14 cellular contexts compared by ENCODE assay signal in the genomic region with DNA sequence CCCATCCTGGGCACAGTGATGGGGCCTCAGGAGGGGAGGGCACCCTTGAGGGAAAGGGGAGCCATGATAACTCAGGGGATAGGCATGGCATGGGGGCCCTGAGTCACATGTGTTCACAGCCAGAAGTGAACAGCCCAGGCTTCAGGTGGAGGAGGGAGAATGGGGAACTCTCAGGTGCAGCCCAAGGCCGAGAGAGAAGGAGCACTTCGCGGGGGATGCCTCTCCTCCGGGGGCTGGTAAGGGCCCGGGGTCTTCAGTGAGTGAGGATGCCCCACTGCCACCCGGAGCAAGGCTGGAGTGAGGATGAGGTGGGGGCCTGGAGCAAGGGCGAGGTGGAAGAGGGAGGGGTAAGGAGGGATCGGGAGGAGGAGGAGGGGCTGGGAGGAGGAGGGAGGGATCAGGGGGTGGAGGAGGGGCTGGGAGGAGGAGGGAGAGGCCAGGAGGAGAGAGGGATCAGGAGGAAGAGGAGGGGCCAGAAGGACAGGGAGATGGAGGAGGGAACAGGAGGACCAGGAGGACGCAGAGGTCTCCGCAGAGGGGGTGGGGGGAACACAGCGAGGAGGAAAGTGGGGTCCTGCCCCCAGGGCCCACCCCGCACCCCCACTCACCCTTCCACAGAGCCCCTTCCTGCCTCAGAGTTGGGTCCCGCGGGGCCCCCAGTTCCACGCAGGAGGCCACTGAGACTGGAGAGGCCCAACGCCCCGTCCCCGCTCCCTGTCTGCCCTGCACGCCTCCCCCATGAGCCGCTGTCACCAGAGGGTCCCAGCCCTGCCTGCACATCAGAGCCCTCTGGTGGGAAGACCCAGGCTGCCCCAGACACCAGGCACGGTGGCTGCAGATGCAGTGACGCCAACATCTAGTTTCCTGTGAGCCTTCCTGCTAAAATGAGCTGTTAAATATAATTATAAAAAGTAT. TPM values are rescaled to one million over a fixed set of nuclear protein-coding genes. Genes with fewer than 3 reads are reported as not detected.
DNase-seq lines count a peak whose midpoint lies in the region; ATAC-seq and TF ChIP-seq lines count a peak whose summit lies in the region.
"Had no signal": no experiment of that assay in that cellular context is flagged by ENCODE, and none has a peak within 500 bp of the region (broad histone marks: within the 10 kb centered on the region; RNA-seq: fewer than 3 reads in every experiment).

No MANE protein-coding gene starts in this region.

- WGBS in tibial nerve, 2 donors: 75 to 76% methylated on average over 18 to 22 of the region's 22 CpGs

- H3K4me1 Mint-ChIP-seq in activated naive CD8-positive, alpha-beta T cell treated with anti-CD3 and anti-CD28 coated beads, Interleukin-2, amount 10 ng/mL, durations not matched to agents 7 days and 5 days: peaks cover 49% of the 10 kb centered on the region
- H3K4me1 Mint-ChIP-seq in naive thymus-derived CD4-positive, alpha-beta T cell: peaks cover 39 to 74% (median 51%) of the 10 kb centered on the region in 7 donors
- peaks cover 20% of the 10 kb centered on the region for H3K4me1 Mint-ChIP-seq in endothelial cell (ENCODE audit: unreplicated experiment)

- H3K27me3 Mint-ChIP-seq in activated naive CD8-positive, alpha-beta T cell treated with anti-CD3 and anti-CD28 coated beads, Interleukin-2, amount 10 ng/mL, durations not matched to agents 7 days and 5 days: no peaks in the 10 kb centered on the region
- no peaks in the 10 kb centered on the region for H3K27me3 Mint-ChIP-seq in naive thymus-derived CD4-positive, alpha-beta T cell
- no peaks in the 10 kb centered on the region for H3K27me3 Mint-ChIP-seq in endothelial cell (ENCODE audit: unreplicated experiment)

- POLR2A ChIA-PET in activated naive CD8-positive, alpha-beta T cell treated with anti-CD3 and anti-CD28 coated beads, Interleukin-2, amount 10 ng/mL, durations not matched to agents 7 days and 5 days (lab: Charles Lee): interaction anchor here (0.7 to 1.1 kb wide), 2 partner anchors 21 to 159 kb away, joined by 3 read pairs; no protein-coding TSS in a partner anchor
- POLR2A ChIA-PET in naive thymus-derived CD4-positive, alpha-beta T cell (lab: Charles Lee): interaction anchor here (0.7 to 1.0 kb wide), 2 partner anchors 41 to 90 kb away, joined by 3 read pairs; no protein-coding TSS in a partner anchor
- POLR2A ChIA-PET in HEK293T (lab: Yijun Ruan, JAX): no interaction called here

- peak; percentile 31 for ATAC-seq in activated naive CD8-positive, alpha-beta T cell treated with anti-CD3 and anti-CD28 coated beads, Interleukin-2, amount 10 ng/mL, durations not matched to agents 7 days and 5 days (ENCODE audit: low read depth)
- no peak for ATAC-seq in naive thymus-derived CD4-positive, alpha-beta T cell
- no peak for ATAC-seq in HG03159 (IDR thresholded peaks at IDR 0.05; ENCODE audit: unreplicated experiment)
- ATAC-seq: left lung had no signal

- H3K27ac Mint-ChIP-seq in activated naive CD8-positive, alpha-beta T cell treated with anti-CD3 and anti-CD28 coated beads, Interleukin-2, amount 10 ng/mL, durations not matched to agents 7 days and 5 days: peak overlapping the region; percentile 90
- H3K27ac Mint-ChIP-seq in naive thymus-derived CD4-positive, alpha-beta T cell: peak overlapping the region; percentile 21 to 96 (median 87)
- H3K27ac Mint-ChIP-seq in endothelial cell (ENCODE audit: unreplicated experiment): no peak overlapping the region

- peak; percentile 7 for TF ChIP-seq CTCF in GM12864 (IDR thresholded peaks at IDR 0.05; ENCODE audit: low read depth, low read length, missing control alignments)
- TF ChIP-seq CTCF in tibial nerve (IDR thresholded peaks at IDR 0.05): no peak
- TF ChIP-seq CTCF in endothelial cell (IDR thresholded peaks at IDR 0.05; ENCODE audit: unreplicated experiment): no peak

- H3K9me3 ChIP-seq in BLaER1 treated with 17β-estradiol and CSF1 and Interleukin-3, amounts not matched to agents 10 nM and 100 nM (replicated peaks in 1 of 11): peaks cover 2 to 10% (median 6%) of the 10 kb centered on the region in 11 experiments
- H3K9me3 ChIP-seq in naive thymus-derived CD4-positive, alpha-beta T cell (ENCODE audit: control insufficient read depth in 2 of 3, low read length in 3 of 3): peaks cover 0 to 4% (median 0%) of the 10 kb centered on the region in 3 experiments
- H3K9me3 ChIP-seq in tibial nerve: peaks cover 0 to 11% (median 2%) of the 10 kb centered on the region in 4 donors
- H3K9me3 ChIP-seq: left lung, testis had no signal

- no peaks in the 10 kb centered on the region for H3K36me3 ChIP-seq in BLaER1 treated with 17β-estradiol and CSF1 and Interleukin-3, amounts not matched to agents 10 nM and 100 nM
- H3K36me3 ChIP-seq in naive thymus-derived CD4-positive, alpha-beta T cell (ENCODE audit: control insufficient read depth in 2 of 3, insufficient read depth in 3 of 3, low read length in 3 of 3): no peaks in the 10 kb centered on the region
- no peaks in the 10 kb centered on the region for H3K36me3 ChIP-seq in tibial nerve
- H3K36me3 ChIP-seq: left lung had no signal

- H3K9ac ChIP-seq in BLaER1 treated with 17β-estradiol and CSF1 and Interleukin-3, amounts not matched to agents 10 nM and 100 nM: no peak overlapping the region
- H3K9ac ChIP-seq: parathyroid adenoma had no signal

- peaks cover 45 to 79% (median 67%) of the 10 kb centered on the region in 10 experiments for H3K4me1 ChIP-seq in BLaER1 treated with 17β-estradiol and CSF1 and Interleukin-3, amounts not matched to agents 10 nM and 100 nM
- peaks cover 26 to 39% of the 10 kb centered on the region in 2 donors for H3K4me1 ChIP-seq in naive thymus-derived CD4-positive, alpha-beta T cell (ENCODE audit: control insufficient read depth in 2 of 2, insufficient read depth in 2 of 2, low read length in 2 of 2)
- peaks cover 0 to 23% (median 17%) of the 10 kb centered on the region in 4 donors for H3K4me1 ChIP-seq in tibial nerve
- H3K4me1 ChIP-seq: parathyroid adenoma had no signal

- TF ChIP-seq EP300 in tibial nerve (IDR thresholded peaks at IDR 0.05): no peak

- no peak overlapping the region for H3K4me3 ChIP-seq in BLaER1 treated with 17β-estradiol and CSF1 and Interleukin-3, amounts not matched to agents 10 nM and 100 nM
- H3K4me3 ChIP-seq in GM12864 (ENCODE audit: low read depth, low read length): no peak overlapping the region
- H3K4me3 ChIP-seq in naive thymus-derived CD4-positive, alpha-beta T cell (ENCODE audit: low read length): no peak overlapping the region
- H3K4me3 ChIP-seq in tibial nerve: no peak overlapping the region
- H3K4me3 ChIP-seq: left lung, testis had no signal

- DNase-seq in GM12864 (ENCODE audit: low read depth) (no peak), HEK293T (ENCODE audit: extremely low spot score) (no peak), tibial nerve (ENCODE audit: low spot score in 2 of 2) (no peak), endothelial cell (ENCODE audit: low spot score) (no peak)
- no peak for DNase-seq in activated naive CD8-positive, alpha-beta T cell treated with anti-CD3 and anti-CD28 coated beads, Interleukin-2, amount 10 ng/mL, durations not matched to agents 7 days and 5 days
- DNase-seq in naive thymus-derived CD4-positive, alpha-beta T cell: peak in 3 of 9 donors; percentile 26 to 43 (median 31)
- DNase-seq: activated CD8-positive, alpha-beta memory T cell treated with anti-CD3 and anti-CD28 coated beads, Interleukin-2, amount 50 U/mL, for 4 hours; caudate nucleus; NCI-H1436 treated with DMSO at 0.1 percent for 48 hours; testis had no signal

- TF ChIP-seq POLR2A in tibial nerve (IDR thresholded peaks at IDR 0.05): no peak

- peak overlapping the region; percentile 12 to 89 (median 53); a peak in 15 of 22 replicates for H3K4me2 ChIP-seq in BLaER1 treated with 17β-estradiol and CSF1 and Interleukin-3, amounts not matched to agents 10 nM and 100 nM

- peak overlapping the region; percentile 68 for H3K4me3 Mint-ChIP-seq in activated naive CD8-positive, alpha-beta T cell treated with anti-CD3 and anti-CD28 coated beads, Interleukin-2, amount 10 ng/mL, durations not matched to agents 7 days and 5 days
- H3K4me3 Mint-ChIP-seq in naive thymus-derived CD4-positive, alpha-beta T cell: peak overlapping the region in 8 of 10 donors; percentile 12 to 76 (median 51)
- no peak overlapping the region for H3K4me3 Mint-ChIP-seq in endothelial cell (ENCODE audit: unreplicated experiment)

- peak overlapping the region in 4 of 11 experiments; percentile 19 to 40 (median 36); a peak in 4 of 22 replicates for H3K27ac ChIP-seq in BLaER1 treated with 17β-estradiol and CSF1 and Interleukin-3, amounts not matched to agents 10 nM and 100 nM
- no peak overlapping the region for H3K27ac ChIP-seq in naive thymus-derived CD4-positive, alpha-beta T cell (ENCODE audit: low read depth, low read length)
- H3K27ac ChIP-seq in tibial nerve: peak overlapping the region in 1 of 4 donors; percentile 36
- H3K27ac ChIP-seq: left lung, parathyroid adenoma, testis had no signal

- intact Hi-C loops in naive thymus-derived CD4-positive, alpha-beta T cell (cut with micrococcal nuclease): no loop called here

- no peaks in the 10 kb centered on the region for H4K20me1 ChIP-seq in BLaER1 treated with 17β-estradiol and CSF1 and Interleukin-3, amounts not matched to agents 10 nM and 100 nM

- H3K9me3 Mint-ChIP-seq in activated naive CD8-positive, alpha-beta T cell treated with anti-CD3 and anti-CD28 coated beads, Interleukin-2, amount 10 ng/mL, durations not matched to agents 7 days and 5 days: peaks cover 3% of the 10 kb centered on the region
- peaks cover 0 to 5% (median 3%) of the 10 kb centered on the region in 11 donors for H3K9me3 Mint-ChIP-seq in naive thymus-derived CD4-positive, alpha-beta T cell
- H3K9me3 Mint-ChIP-seq in endothelial cell (ENCODE audit: unreplicated experiment): no peaks in the 10 kb centered on the region

- CTCF ChIA-PET in naive thymus-derived CD4-positive, alpha-beta T cell (lab: Charles Lee): interaction anchor here (1.0 kb wide), 1 partner anchor 21 kb away, joined by 5 read pairs; no protein-coding TSS in a partner anchor
- CTCF ChIA-PET in HEK293T (lab: Yijun Ruan, JAX): no interaction called here

- H3K27me3 ChIP-seq in BLaER1 treated with 17β-estradiol and CSF1 and Interleukin-3, amounts not matched to agents 10 nM and 100 nM: no peaks in the 10 kb centered on the region
- H3K27me3 ChIP-seq in naive thymus-derived CD4-positive, alpha-beta T cell (ENCODE audit: control insufficient read depth in 2 of 2, insufficient read depth in 2 of 2, low read length in 2 of 2): no peaks in the 10 kb centered on the region
- H3K27me3 ChIP-seq in tibial nerve: no peaks in the 10 kb centered on the region
- H3K27me3 ChIP-seq: left lung, testis had no signal

- peaks cover 5% of the 10 kb centered on the region for H3K36me3 Mint-ChIP-seq in activated naive CD8-positive, alpha-beta T cell treated with anti-CD3 and anti-CD28 coated beads, Interleukin-2, amount 10 ng/mL, durations not matched to agents 7 days and 5 days
- H3K36me3 Mint-ChIP-seq in naive thymus-derived CD4-positive, alpha-beta T cell: peaks cover 2 to 16% (median 3%) of the 10 kb centered on the region in 5 donors
- no peaks in the 10 kb centered on the region for H3K36me3 Mint-ChIP-seq in endothelial cell (ENCODE audit: low read depth, unreplicated experiment)

RNA-seq across cellular contexts. Expression of a gene that starts 42.8 kb away (rescaled TPM):
- total RNA-seq in activated naive CD8-positive, alpha-beta T cell treated with anti-CD3 and anti-CD28 coated beads, Interleukin-2, amount 10 ng/mL, durations not matched to agents 7 days and 5 days: 1 to 10 TPM in 1 of 2 experiments, under 1 TPM in 1; 0.68 to 1.1 TPM
- total RNA-seq in naive thymus-derived CD4-positive, alpha-beta T cell: 10 to 100 TPM in 1 of 5 experiments, 1 to 10 TPM in 1, under 1 TPM in 2, not detected in 1; 0.59 to 13.2 (median 0.95) TPM
- polyA plus RNA-seq in naive thymus-derived CD4-positive, alpha-beta T cell: 1 to 10 TPM in 1 of 2 donors, under 1 TPM in 1; 0.52 to 1.9 TPM
- 100 to 1,000 TPM in 1 of 4 donors, 10 to 100 TPM in 3; 60.6 to 105 (median 76.2) TPM for total RNA-seq in tibial nerve
- 2.2 TPM for total RNA-seq in endothelial cell (ENCODE audit: unreplicated experiment)

Comparison
In these comparisons a context has a peak if more than half of its experiments do, and no peak if none do; other contexts are left out.
1. RNA of a gene that starts 42.8 kb away (total RNA-seq): 60.6 to 105 TPM in tibial nerve; 2.2 TPM in endothelial cell (single experiment), 0.68 to 1.1 TPM in activated naive CD8-positive, alpha-beta T cell treated with anti-CD3 and anti-CD28 coated beads, Interleukin-2, amount 10 ng/mL, durations not matched to agents 7 days and 5 days and 0.59 to 13.2 TPM in naive thymus-derived CD4-positive, alpha-beta T cell; every median in the first group is over 4 times any median in the second.